ENCODE assay signal across 20 cellular contexts in the genomic region with DNA sequence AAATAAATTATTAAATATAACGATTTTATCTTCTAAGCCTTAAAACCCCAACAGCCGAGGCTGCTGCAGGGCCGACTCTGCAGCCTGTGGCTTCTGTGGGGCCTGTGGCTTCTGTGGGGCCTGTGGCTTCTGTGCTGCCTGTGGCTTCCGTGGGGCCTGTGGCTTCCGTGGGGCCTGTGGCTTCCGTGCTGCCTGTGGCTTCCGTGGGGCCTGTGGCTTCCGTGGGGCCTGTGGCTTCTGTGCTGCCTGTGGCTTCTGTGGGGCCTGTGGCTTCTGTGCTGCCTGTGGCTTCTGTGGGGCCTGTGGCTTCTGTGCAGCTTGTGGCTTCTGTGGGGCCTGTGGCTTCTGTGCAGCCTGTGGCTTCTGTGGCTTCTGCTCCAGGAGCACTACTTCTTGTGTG. TPM values are rescaled to one million over a fixed set of nuclear protein-coding genes. Genes with fewer than 3 reads are reported as not detected.
"Had no signal": no experiment of that assay in that cellular context is flagged by ENCODE, and none has a peak within 500 bp of the region (broad histone marks: within the 10 kb centered on the region; RNA-seq: fewer than 3 reads in every experiment).

No MANE protein-coding gene starts in this region.

RNA-seq across cellular contexts. Expression of gene FNDC11, which starts 47.7 kb away (rescaled TPM):
- total RNA-seq: right lobe of liver, transverse colon had no signal

RNA-seq across cellular contexts. Expression of gene SRMS, which starts 54.1 kb away (rescaled TPM):
- total RNA-seq: activated naive CD4-positive, alpha-beta T cell treated with anti-CD3 and anti-CD28 coated beads, Interleukin-2, amount 50 U/mL, for 72 hours; adrenal gland; aorta; body of pancreas; dermis microvascular lymphatic vessel endothelial cell; endothelial cell of umbilical vein; fibroblast of lung; fibroblast of villous mesenchyme; gastroesophageal sphincter; hepatocyte; liver; mucosa of gallbladder; ovary; progenitor cell of endocrine pancreas; renal cortical epithelial cell; right lobe of liver; skeletal muscle tissue; T-helper 1 cell treated with Interleukin-12 subunit alpha and Interleukin-12 subunit beta and Interleukin-4 antibody, amounts not matched to agents 30 ng/mL and 1 ng/mL, for 36 hours had no signal
- polyA plus RNA-seq: adrenal gland, aorta, endothelial cell of umbilical vein, fibroblast of lung, hepatocyte, liver, ovary, urinary bladder had no signal
